14 cellular contexts compared by ENCODE assay signal in genomic region chr9:133822439-133823065, GRCh38.
DNase-seq lines count a peak whose midpoint lies in the region; ATAC-seq and TF ChIP-seq lines count a peak whose summit lies in the region.
"Had no signal": no experiment of that assay in that cellular context is flagged by ENCODE, and none has a peak within 500 bp of the region (broad histone marks: within the 10 kb centered on the region; RNA-seq: fewer than 3 reads in every experiment).

No MANE protein-coding gene starts in this region.

- H3K27me3 Mint-ChIP-seq in H9 (ENCODE audit: low read depth) (no peaks in the 10 kb centered on the region), T-helper 17 cell (no peaks in the 10 kb centered on the region), neural crest cell (ENCODE audit: low read depth) (no peaks in the 10 kb centered on the region)
- H3K27me3 Mint-ChIP-seq in activated naive CD4-positive, alpha-beta T cell treated with anti-CD3 and anti-CD28 coated beads for 36 hours (ENCODE audit: low read depth): no peaks in the 10 kb centered on the region
- H3K27me3 Mint-ChIP-seq: CD4-positive, CD25-positive, alpha-beta regulatory T cell had no signal

- H4K91ac ChIP-seq in H9 (ENCODE audit: insufficient read length, low read depth, low read length): no peak overlapping the region

- intact Hi-C loops in activated naive CD4-positive, alpha-beta T cell treated with anti-CD3 and anti-CD28 coated beads for 36 hours (cut with micrococcal nuclease): no loop called here

- no peak overlapping the region for H2BK12ac ChIP-seq in H9 (ENCODE audit: insufficient read length, low read depth, low read length)

- no peak overlapping the region for H3K4me2 ChIP-seq in H9 (ENCODE audit: insufficient read depth, insufficient read length, low read length)

- H3T11ph ChIP-seq in H9 (ENCODE audit: low read length): no peak overlapping the region

- no peak overlapping the region for H3K27ac ChIP-seq in H9 (ENCODE audit: insufficient read length, low read depth, low read length)
- H3K27ac ChIP-seq: tibial nerve had no signal

- no peak overlapping the region for H3K56ac ChIP-seq in H9 (ENCODE audit: insufficient read length, low read depth, low read length)

- H4K8ac ChIP-seq in H9 (replicated peaks; ENCODE audit: insufficient read length, low read depth, low read length): no peak overlapping the region

- CTCF ChIA-PET in activated naive CD4-positive, alpha-beta T cell treated with anti-CD3 and anti-CD28 coated beads for 36 hours (lab: Charles Lee): no interaction called here

- no peak overlapping the region for H2BK20ac ChIP-seq in H9 (ENCODE audit: low read depth, low read length, poor library complexity, severe bottlenecking)

- no peak overlapping the region for H3K9ac ChIP-seq in H9 (ENCODE audit: extremely low read depth, insufficient read length, low read length)

- H3K9me3 Mint-ChIP-seq in H9 (no peaks in the 10 kb centered on the region), neural crest cell (no peaks in the 10 kb centered on the region)
- H3K9me3 Mint-ChIP-seq in activated naive CD4-positive, alpha-beta T cell treated with anti-CD3 and anti-CD28 coated beads for 36 hours: no peaks in the 10 kb centered on the region
- H3K9me3 Mint-ChIP-seq: CD4-positive, CD25-positive, alpha-beta regulatory T cell had no signal

- H3K4me1 ChIP-seq in H9 (ENCODE audit: insufficient read depth, low read length): peaks cover 7% of the 10 kb centered on the region; the same call in 1 of the 2 replicates

- no peak overlapping the region for H3K18ac ChIP-seq in H9 (ENCODE audit: insufficient read length, low read depth, low read length)

- no peak overlapping the region for H2AFZ ChIP-seq in H9 (ENCODE audit: low read length)

- H2BK15ac ChIP-seq in H9 (ENCODE audit: low read depth, low read length): no peak overlapping the region

- DNase-seq in GM13977 (ENCODE audit: low spot score) (peak; percentile 80), H9 (no peak), T-helper 17 cell (no peak), neural crest cell (ENCODE audit: low read depth, low spot score) (no peak), NOMO-1 treated with dmso at 0.1 percent for 144 hours (lab: John Stamatoyannopoulos, UW; ENCODE audit: unreplicated experiment) (no peak), COR-L47 (lab: John Stamatoyannopoulos, UW) (no peak)
- no peak for DNase-seq in activated naive CD4-positive, alpha-beta T cell treated with anti-CD3 and anti-CD28 coated beads for 36 hours
- DNase-seq: CD4-positive, CD25-positive, alpha-beta regulatory T cell; midbrain; MV-4-11; NCI-H446 treated with DMSO at 0.1 percent for 48 hours had no signal

- H3K79me1 ChIP-seq in H9 (ENCODE audit: insufficient read depth, low read depth, low read length, poor library complexity, severe bottlenecking): no peaks in the 10 kb centered on the region

- no peak overlapping the region for H4K5ac ChIP-seq in H9 (ENCODE audit: insufficient read length, low read depth, low read length)

- H3K36me3 Mint-ChIP-seq in H9 (ENCODE audit: insufficient read depth in 1 of 3, low read depth in 3 of 3) (peaks cover 0 to 19% (median 10%) of the 10 kb centered on the region in 3 experiments; a peak in 5 of 7 replicates), T-helper 17 cell (ENCODE audit: low read depth) (no peaks in the 10 kb centered on the region), neural crest cell (ENCODE audit: low read depth) (peaks cover 10% of the 10 kb centered on the region)
- no peaks in the 10 kb centered on the region for H3K36me3 Mint-ChIP-seq in activated naive CD4-positive, alpha-beta T cell treated with anti-CD3 and anti-CD28 coated beads for 36 hours (ENCODE audit: low read depth)
- H3K36me3 Mint-ChIP-seq: CD4-positive, CD25-positive, alpha-beta regulatory T cell had no signal

- no peak overlapping the region for H3K4ac ChIP-seq in H9 (ENCODE audit: low read depth, low read length)

- peak; percentile 57 for ATAC-seq in T-helper 17 cell
- no peak for ATAC-seq in GM18909 (IDR thresholded peaks at IDR 0.05; ENCODE audit: poor library complexity, unreplicated experiment)

- H3K9me3 ChIP-seq in H9 (ENCODE audit: control insufficient read depth, low read depth, low read length): no peaks in the 10 kb centered on the region
- no peaks in the 10 kb centered on the region for H3K9me3 ChIP-seq in T-helper 17 cell (ENCODE audit: control insufficient read depth, low read length, poor library complexity, severe bottlenecking)
- H3K9me3 ChIP-seq: HAP-1, tibial nerve had no signal

- TF ChIP-seq CTCF in GM13977 (IDR thresholded peaks at IDR 0.05; ENCODE audit: extremely low read depth, insufficient read depth, missing control alignments) (no peak), H9 (conservative IDR thresholded peaks at IDR 0.05) (no peak), neural crest cell (conservative IDR thresholded peaks at IDR 0.05) (no peak)

- no CpG with 5 or more reads among the region's 15 CpGs for WGBS in H9 (ENCODE audit: extremely low coverage, insufficient read length, low lambda C conversion rate)

- H3K23ac ChIP-seq in H9 (ENCODE audit: insufficient read length, low read depth, low read length): no peak overlapping the region

- H3K27ac Mint-ChIP-seq in H9 (peak overlapping the region; percentile 24 to 64 (median 56); a peak in 5 of 7 replicates), T-helper 17 cell (peak overlapping the region; percentile 45), neural crest cell (ENCODE audit: unreplicated experiment) (peak overlapping the region; percentile 61)
- no peak overlapping the region for H3K27ac Mint-ChIP-seq in activated naive CD4-positive, alpha-beta T cell treated with anti-CD3 and anti-CD28 coated beads for 36 hours

- no peak overlapping the region for H2BK120ac ChIP-seq in H9 (ENCODE audit: low read depth, low read length, poor library complexity, severe bottlenecking)

- H3K23me2 ChIP-seq in H9 (ENCODE audit: insufficient read length, low read depth, low read length, poor library complexity, severe bottlenecking): no peaks in the 10 kb centered on the region

- H3K14ac ChIP-seq in H9 (ENCODE audit: insufficient read depth, low read length): no peak overlapping the region

- H3K4me3 Mint-ChIP-seq in H9: peak overlapping the region in 1 of 2 experiments; percentile 25; a peak in 1 of 5 replicates
- H3K4me3 Mint-ChIP-seq in T-helper 17 cell: no peak overlapping the region
- H3K4me3 Mint-ChIP-seq in neural crest cell: peak overlapping the region; percentile 19
- H3K4me3 Mint-ChIP-seq in activated naive CD4-positive, alpha-beta T cell treated with anti-CD3 and anti-CD28 coated beads for 36 hours: no peak overlapping the region
- H3K4me3 Mint-ChIP-seq: CD4-positive, CD25-positive, alpha-beta regulatory T cell had no signal

- H2AK5ac ChIP-seq in H9 (ENCODE audit: insufficient read length, low read length): no peak overlapping the region

- H4K20me1 ChIP-seq in H9 (ENCODE audit: control insufficient read depth, insufficient read depth, insufficient read length): no peaks in the 10 kb centered on the region

- no peak overlapping the region for H2BK5ac ChIP-seq in H9 (ENCODE audit: insufficient read length, low read length)

- H3K4me1 Mint-ChIP-seq in H9: peaks cover 46 to 54% of the 10 kb centered on the region in 2 experiments
- H3K4me1 Mint-ChIP-seq in T-helper 17 cell: peaks cover 2% of the 10 kb centered on the region
- peaks cover 37% of the 10 kb centered on the region for H3K4me1 Mint-ChIP-seq in neural crest cell
- H3K4me1 Mint-ChIP-seq in activated naive CD4-positive, alpha-beta T cell treated with anti-CD3 and anti-CD28 coated beads for 36 hours (ENCODE audit: low read depth): no peaks in the 10 kb centered on the region
- H3K4me1 Mint-ChIP-seq: CD4-positive, CD25-positive, alpha-beta regulatory T cell had no signal

- H3K27me3 ChIP-seq in H9 (ENCODE audit: insufficient read depth, low read length): no peaks in the 10 kb centered on the region
- H3K27me3 ChIP-seq: tibial nerve had no signal

- in situ Hi-C loops in GM13977 (cut with MboI; ENCODE audit: low pct_unique_long_range_greater_than_20kb, low sequenced_read_pairs, unreplicated experiment): no loop called here

- no peaks in the 10 kb centered on the region; the same call in 1 of the 2 replicates for H3K79me2 ChIP-seq in H9 (ENCODE audit: insufficient read depth, low read length)
